Comparison of ENCODE assay signal across 24 cellular contexts in the genomic region with DNA sequence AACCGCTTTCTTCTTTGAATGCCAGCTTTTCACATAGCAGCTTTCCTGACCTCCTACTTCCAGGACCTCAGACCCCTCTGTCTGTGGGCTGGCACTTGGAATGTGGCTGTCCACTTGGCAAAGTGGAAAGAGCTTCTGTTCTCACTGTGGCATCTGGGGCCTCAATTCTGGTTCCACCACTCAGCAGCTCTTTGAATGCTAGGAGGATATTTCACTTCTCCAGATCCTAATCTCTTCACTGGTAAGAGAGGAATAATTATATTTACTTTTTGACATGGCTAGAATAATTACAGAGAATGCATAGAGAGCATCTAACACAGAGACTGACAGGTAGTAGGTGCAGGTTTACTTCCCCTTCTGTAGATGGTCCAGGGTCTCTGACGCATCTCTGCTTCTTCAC.
"Had no signal": no experiment of that assay in that cellular context is flagged by ENCODE, and none has a peak within 500 bp of the region (broad histone marks: within the 10 kb centered on the region; RNA-seq: fewer than 3 reads in every experiment).

No MANE protein-coding gene starts in this region.

- H3K27me3 ChIP-seq: neutrophil, right lobe of liver, stomach, suprapubic skin, tibial artery, upper lobe of right lung had no signal

- H3K4me3 ChIP-seq: left ventricle myocardium inferior, lung, psoas muscle, right lobe of liver, skin epidermis, stomach, suprapubic skin, thoracic aorta, tibial artery, upper lobe of right lung had no signal

- H3K4me1 ChIP-seq: parathyroid adenoma had no signal

- H2AFZ ChIP-seq: parathyroid adenoma had no signal

- H3K27ac ChIP-seq: left ventricle myocardium inferior, neutrophil, parathyroid adenoma, psoas muscle, right lobe of liver, skin epidermis, stomach, suprapubic skin, upper lobe of right lung had no signal

- H3K9me3 ChIP-seq: left ventricle myocardium inferior, neutrophil, psoas muscle, right lobe of liver, stomach, suprapubic skin, thoracic aorta, tibial artery, upper lobe of right lung had no signal

- ATAC-seq: naive thymus-derived CD8-positive, alpha-beta T cell; psoas muscle; right lobe of liver; stimulated activated naive B cell treated with anti-CD40 and anti-IgM and Interleukin-4, amounts not matched to agents 10 μg/mL and 1 μg/mL and 100 μg/mL, for 72 hours; stimulated activated naive CD8-positive, alpha-beta T cell treated with anti-CD3 and anti-CD28 coated beads, Interleukin-15, Interleukin-2, amounts not matched to agents 100 U/mL and 50 U/mL, for 24 hours; upper lobe of right lung had no signal

- H3K36me3 ChIP-seq: left ventricle myocardium inferior, neutrophil, right lobe of liver, stomach, suprapubic skin, thoracic aorta, tibial artery, upper lobe of right lung had no signal

- DNase-seq: hypothalamus; islet precursor cell; left ventricle myocardium inferior; mesendoderm; naive thymus-derived CD8-positive, alpha-beta T cell; occipital lobe; psoas muscle; right lobe of liver; stimulated activated CD4-positive, alpha-beta T cell treated with anti-CD3 and anti-CD28 coated beads, Interleukin-12 subunit alpha, Interleukin-12 subunit beta, amount 100 ng/mL, for 4 hours; stimulated activated CD4-positive, alpha-beta T cell treated with anti-CD3 and anti-CD28 coated beads, Interleukin-15, amount 100 ng/mL, for 24 hours; stimulated activated CD4-positive, alpha-beta T cell treated with anti-CD3 and anti-CD28 coated beads, Interleukin-2, amount 100 ng/mL, for 24 hours; stimulated activated CD4-positive, alpha-beta T cell treated with anti-CD3 and anti-CD28 coated beads, Interleukin-4, amount 100 ng/mL, for 1 hour; stimulated activated naive B cell treated with anti-CD40 and anti-IgM and Interleukin-4, amounts not matched to agents 10 μg/mL and 1 μg/mL and 100 μg/mL, for 72 hours; stimulated activated naive CD8-positive, alpha-beta T cell treated with anti-CD3 and anti-CD28 coated beads, Interleukin-15, Interleukin-2, amounts not matched to agents 100 U/mL and 50 U/mL, for 24 hours; stomach; tibial artery; trophoblast cell; upper lobe of right lung had no signal

- H3K9ac ChIP-seq: parathyroid adenoma had no signal
